Comparison of ENCODE assay signal across 9 cellular contexts in the genomic region with DNA sequence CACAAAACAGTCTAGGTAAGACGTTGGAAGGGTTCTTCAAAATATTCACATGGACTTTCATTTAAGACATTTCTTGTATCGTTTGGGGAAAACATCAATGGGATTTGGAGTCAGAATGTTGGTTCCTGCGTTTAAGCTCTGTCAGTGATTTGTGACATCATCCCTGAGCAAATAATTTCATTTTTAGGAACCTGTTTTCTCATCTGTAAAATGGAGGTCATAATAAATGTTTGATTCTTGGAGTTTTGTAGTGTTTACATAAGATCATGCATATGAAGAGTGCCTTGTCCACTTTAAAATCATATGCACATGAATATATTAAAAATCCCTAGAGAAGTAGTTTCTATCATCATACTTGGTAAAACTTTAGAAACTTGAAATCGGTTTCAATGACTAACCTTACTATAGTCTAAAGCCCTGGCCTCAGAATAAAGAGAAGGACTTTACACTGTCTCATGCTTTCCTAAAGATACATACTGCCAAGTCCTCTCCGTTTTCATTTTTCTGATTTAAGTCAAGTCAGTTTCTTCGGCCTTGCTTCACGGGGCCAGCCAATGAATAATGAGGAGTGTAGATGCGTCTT.
DNase-seq lines count a peak whose midpoint lies in the region; ATAC-seq and TF ChIP-seq lines count a peak whose summit lies in the region.
"Had no signal": no experiment of that assay in that cellular context is flagged by ENCODE, and none has a peak within 500 bp of the region (broad histone marks: within the 10 kb centered on the region; RNA-seq: fewer than 3 reads in every experiment).

No MANE protein-coding gene starts in this region.

- no peak for DNase-seq in SK-N-SH
- no peak for DNase-seq in fibroblast of lung (ENCODE audit: low read depth in 2 of 2)
- no peak for DNase-seq in skeletal muscle cell (ENCODE audit: low read depth)
- DNase-seq in T-helper 1 cell, result no peak
- no peak for DNase-seq in GDM1 (lab: John Stamatoyannopoulos, UW)

- TF ChIP-seq RAD21 in SK-N-SH (IDR thresholded peaks at IDR 0.05; ENCODE audit: low read length), result no peak

- TF ChIP-seq EP300 in SK-N-SH (IDR thresholded peaks at IDR 0.05; ENCODE audit: borderline replicate concordance in 1 of 2, low read depth in 1 of 2, low read length in 1 of 2), result no peak

- H3K4me3 ChIP-seq in SK-N-SH (ENCODE audit: low read depth in 2 of 2, low read length in 1 of 2) (peak overlapping the region; percentile 33 to 58; a peak in 3 of 4 replicates), fibroblast of lung (replicated peaks in 1 of 4; ENCODE audit: control extremely low read depth in 1 of 4, insufficient read depth in 1 of 4, low read depth in 3 of 4, low read length in 4 of 4) (peak overlapping the region in 2 of 4 experiments; percentile 33 to 49), skeletal muscle cell (ENCODE audit: low read depth, low read length) (peak overlapping the region; percentile 23)

- 15% methylated on average over 8 of the region's 8 CpGs for WGBS in SK-N-SH (ENCODE audit: low lambda C conversion rate)

- POLR2A ChIA-PET in SK-N-SH (lab: Yijun Ruan, JAX), result no interaction called here

- TF ChIP-seq CTCF in SK-N-SH (IDR thresholded peaks at IDR 0.05) (no peak), fibroblast of lung (conservative IDR thresholded peaks at IDR 0.05 in 1 of 2, IDR thresholded peaks at IDR 0.05 in 1 of 2; ENCODE audit: low read depth in 1 of 2, low read length in 2 of 2) (no peak)

- peaks cover 22% of the 10 kb centered on the region for H3F3A ChIP-seq in SK-N-SH (replicated peaks; ENCODE audit: insufficient read depth)

- no peaks in the 10 kb centered on the region for H3K9me2 ChIP-seq in SK-N-SH

- H2AFZ ChIP-seq in SK-N-SH (ENCODE audit: low read depth), result no peak overlapping the region
- peak overlapping the region; percentile 27 for H2AFZ ChIP-seq in fibroblast of lung (ENCODE audit: low read length)

- H3K9ac ChIP-seq in SK-N-SH, result peak overlapping the region; percentile 43; the same call in 1 of the 2 replicates
- no peak overlapping the region for H3K9ac ChIP-seq in fibroblast of lung (ENCODE audit: insufficient read depth, low read length)

- H4K20me1 ChIP-seq in SK-N-SH (ENCODE audit: insufficient read depth), result no peaks in the 10 kb centered on the region
- no peaks in the 10 kb centered on the region for H4K20me1 ChIP-seq in fibroblast of lung (ENCODE audit: control insufficient read depth, extremely low read depth, insufficient read depth, low read length)

- H3K36me3 ChIP-seq in SK-N-SH (replicated peaks in 1 of 2; ENCODE audit: control insufficient read depth in 1 of 2, insufficient read depth in 2 of 2, low read length in 1 of 2) (no peaks in the 10 kb centered on the region), fibroblast of lung (ENCODE audit: control insufficient read depth, insufficient read depth, low read length) (no peaks in the 10 kb centered on the region)
- H3K36me3 ChIP-seq: ascending aorta had no signal

- H3K27ac ChIP-seq in SK-N-SH (ENCODE audit: low read depth in 2 of 2, low read length in 1 of 2) (peak overlapping the region; percentile 70 to 87; a peak in 3 of 4 replicates), fibroblast of lung (ENCODE audit: insufficient read depth, low read length) (peak overlapping the region; percentile 77)

- H3K27me3 ChIP-seq in SK-N-SH (ENCODE audit: insufficient read depth), result no peaks in the 10 kb centered on the region
- no peaks in the 10 kb centered on the region for H3K27me3 ChIP-seq in fibroblast of lung (ENCODE audit: control insufficient read depth, insufficient read depth, low read length)
- H3K27me3 ChIP-seq: ascending aorta had no signal

- no peaks in the 10 kb centered on the region for H3K79me2 ChIP-seq in SK-N-SH (ENCODE audit: insufficient read depth)
- H3K79me2 ChIP-seq in fibroblast of lung (ENCODE audit: control insufficient read depth, insufficient read depth, low read length), result no peaks in the 10 kb centered on the region

- H3K4me1 ChIP-seq in SK-N-SH (ENCODE audit: control insufficient read depth in 1 of 2, insufficient read depth in 2 of 2, low read depth in 1 of 2, low read length in 1 of 2) (peaks cover 9 to 12% of the 10 kb centered on the region in 2 experiments), fibroblast of lung (ENCODE audit: control insufficient read depth, extremely low read depth, insufficient read depth, low read length) (peaks cover 8% of the 10 kb centered on the region)

- H3K4me2 ChIP-seq in SK-N-SH (peak overlapping the region; percentile 75), fibroblast of lung (ENCODE audit: extremely low read depth, insufficient read depth, low read length) (peak overlapping the region; percentile 73)

- CTCF ChIA-PET in SK-N-SH (lab: Yijun Ruan, JAX), result interaction anchor here (0.6 to 3.9 kb wide), 30 partner anchors 9 to 936 kb away, joined by 3 to 33 read pairs (median 4); a partner anchor contains a TSS

- ATAC-seq in GM18868 (IDR thresholded peaks at IDR 0.05; ENCODE audit: unreplicated experiment), result peak; percentile 5
- ATAC-seq in HG03095 (IDR thresholded peaks at IDR 0.05; ENCODE audit: unreplicated experiment), result no peak
- ATAC-seq in HG02588 (IDR thresholded peaks at IDR 0.05; ENCODE audit: unreplicated experiment), result no peak

- H3K9me3 ChIP-seq in SK-N-SH, result no peaks in the 10 kb centered on the region
- no peaks in the 10 kb centered on the region for H3K9me3 ChIP-seq in fibroblast of lung (ENCODE audit: control insufficient read depth, insufficient read depth, low read depth, low read length)

TF ChIP-seq in SK-N-SH, 30 proteins besides CTCF, POLR2A, EP300 and RAD21:
- TF ChIP-seq FOSL2 (IDR thresholded peaks at IDR 0.05; ENCODE audit: borderline replicate concordance, low read depth) (no peak), JUND (IDR thresholded peaks at IDR 0.05) (no peak), TEAD4 (IDR thresholded peaks at IDR 0.05; ENCODE audit: borderline replicate concordance, insufficient read depth) (no peak), MEF2A (IDR thresholded peaks at IDR 0.05; ENCODE audit: borderline replicate concordance, low read depth) (no peak), POLR2AphosphoS5 (IDR thresholded peaks at IDR 0.05; ENCODE audit: low read depth, low read length) (no peak), ELF1 (IDR thresholded peaks at IDR 0.05) (no peak), SMC3 (IDR thresholded peaks at IDR 0.05; ENCODE audit: low read depth, low read length) (no peak), GATA2 (CRISPR knock-in tag; IDR thresholded peaks at IDR 0.05) (no peak), TAF1 (IDR thresholded peaks at IDR 0.05; ENCODE audit: borderline replicate concordance, low read depth, low read length) (no peak), CHD2 (IDR thresholded peaks at IDR 0.05; ENCODE audit: low read length, partially characterized antibody) (no peak), SIN3A (IDR thresholded peaks at IDR 0.05; ENCODE audit: borderline replicate concordance, low read depth, low read length) (no peak), RCOR1 (IDR thresholded peaks at IDR 0.05; ENCODE audit: low read length) (no peak), YY1 (IDR thresholded peaks at IDR 0.05; ENCODE audit: low read depth) (no peak), EZH2phosphoT487 (IDR thresholded peaks at IDR 0.05; ENCODE audit: borderline replicate concordance, low read depth) (no peak)
- TF ChIP-seq, protein P1, sequence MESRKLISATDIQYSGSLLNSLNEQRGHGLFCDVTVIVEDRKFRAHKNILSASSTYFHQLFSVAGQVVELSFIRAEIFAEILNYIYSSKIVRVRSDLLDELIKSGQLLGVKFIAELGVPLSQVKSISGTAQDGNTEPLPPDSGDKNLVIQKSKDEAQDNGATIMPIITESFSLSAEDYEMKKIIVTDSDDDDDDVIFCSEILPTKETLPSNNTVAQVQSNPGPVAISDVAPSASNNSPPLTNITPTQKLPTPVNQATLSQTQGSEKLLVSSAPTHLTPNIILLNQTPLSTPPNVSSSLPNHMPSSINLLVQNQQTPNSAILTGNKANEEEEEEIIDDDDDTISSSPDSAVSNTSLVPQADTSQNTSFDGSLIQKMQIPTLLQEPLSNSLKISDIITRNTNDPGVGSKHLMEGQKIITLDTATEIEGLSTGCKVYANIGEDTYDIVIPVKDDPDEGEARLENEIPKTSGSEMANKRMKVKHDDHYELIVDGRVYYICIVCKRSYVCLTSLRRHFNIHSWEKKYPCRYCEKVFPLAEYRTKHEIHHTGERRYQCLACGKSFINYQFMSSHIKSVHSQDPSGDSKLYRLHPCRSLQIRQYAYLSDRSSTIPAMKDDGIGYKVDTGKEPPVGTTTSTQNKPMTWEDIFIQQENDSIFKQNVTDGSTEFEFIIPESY (IDR thresholded peaks at IDR 0.05; ENCODE audit: borderline replicate concordance, low read depth), result no peak
- TF ChIP-seq, protein P2, sequence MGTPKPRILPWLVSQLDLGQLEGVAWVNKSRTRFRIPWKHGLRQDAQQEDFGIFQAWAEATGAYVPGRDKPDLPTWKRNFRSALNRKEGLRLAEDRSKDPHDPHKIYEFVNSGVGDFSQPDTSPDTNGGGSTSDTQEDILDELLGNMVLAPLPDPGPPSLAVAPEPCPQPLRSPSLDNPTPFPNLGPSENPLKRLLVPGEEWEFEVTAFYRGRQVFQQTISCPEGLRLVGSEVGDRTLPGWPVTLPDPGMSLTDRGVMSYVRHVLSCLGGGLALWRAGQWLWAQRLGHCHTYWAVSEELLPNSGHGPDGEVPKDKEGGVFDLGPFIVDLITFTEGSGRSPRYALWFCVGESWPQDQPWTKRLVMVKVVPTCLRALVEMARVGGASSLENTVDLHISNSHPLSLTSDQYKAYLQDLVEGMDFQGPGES (IDR thresholded peaks at IDR 0.05; ENCODE audit: low read depth, low read length), result no peak
- TF ChIP-seq, protein P3, sequence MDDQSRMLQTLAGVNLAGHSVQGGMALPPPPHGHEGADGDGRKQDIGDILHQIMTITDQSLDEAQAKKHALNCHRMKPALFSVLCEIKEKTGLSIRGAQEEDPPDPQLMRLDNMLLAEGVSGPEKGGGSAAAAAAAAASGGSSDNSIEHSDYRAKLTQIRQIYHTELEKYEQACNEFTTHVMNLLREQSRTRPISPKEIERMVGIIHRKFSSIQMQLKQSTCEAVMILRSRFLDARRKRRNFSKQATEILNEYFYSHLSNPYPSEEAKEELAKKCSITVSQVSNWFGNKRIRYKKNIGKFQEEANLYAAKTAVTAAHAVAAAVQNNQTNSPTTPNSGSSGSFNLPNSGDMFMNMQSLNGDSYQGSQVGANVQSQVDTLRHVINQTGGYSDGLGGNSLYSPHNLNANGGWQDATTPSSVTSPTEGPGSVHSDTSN (IDR thresholded peaks at IDR 0.05), result no peak
- TF ChIP-seq, protein P4, sequence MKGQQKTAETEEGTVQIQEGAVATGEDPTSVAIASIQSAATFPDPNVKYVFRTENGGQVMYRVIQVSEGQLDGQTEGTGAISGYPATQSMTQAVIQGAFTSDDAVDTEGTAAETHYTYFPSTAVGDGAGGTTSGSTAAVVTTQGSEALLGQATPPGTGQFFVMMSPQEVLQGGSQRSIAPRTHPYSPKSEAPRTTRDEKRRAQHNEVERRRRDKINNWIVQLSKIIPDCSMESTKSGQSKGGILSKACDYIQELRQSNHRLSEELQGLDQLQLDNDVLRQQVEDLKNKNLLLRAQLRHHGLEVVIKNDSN (IDR thresholded peaks at IDR 0.05; ENCODE audit: borderline replicate concordance, low read depth), result no peak
TF ChIP-seq in SK-N-SH: peak in this region for 0.
